ENCODE assay signal across 25 cellular contexts in the genomic region with DNA sequence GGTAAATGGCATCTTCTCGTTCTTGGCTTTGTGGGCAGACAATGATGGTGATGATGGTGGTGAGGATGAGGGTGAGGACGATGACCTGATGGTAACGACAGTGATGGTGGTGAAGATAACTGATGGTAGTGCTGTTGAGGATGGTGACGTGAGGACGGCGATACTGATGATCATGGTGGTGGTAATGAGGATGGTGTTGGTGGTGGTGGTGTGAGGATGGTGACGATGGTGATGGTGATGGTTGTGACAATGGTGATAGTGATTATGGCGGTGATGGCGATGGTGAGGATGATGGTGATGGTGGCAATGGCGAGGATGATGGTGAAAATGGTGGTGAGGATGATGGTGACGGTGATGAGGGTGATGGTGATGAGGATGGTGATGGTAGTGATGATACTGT. TPM values are rescaled to one million over a fixed set of nuclear protein-coding genes. Genes with fewer than 3 reads are reported as not detected.
A peak's percentile ranks its signal among the peaks of the same experiment; 100 is the strongest.
DNase-seq lines count a peak whose midpoint lies in the region; ATAC-seq, FAIRE-seq and TF ChIP-seq lines count a peak whose summit lies in the region.
"Had no signal": no experiment of that assay in that cellular context is flagged by ENCODE, and none has a peak within 500 bp of the region (broad histone marks: within the 10 kb centered on the region; RNA-seq: fewer than 3 reads in every experiment).

No MANE protein-coding gene starts in this region.

- H3K27ac Mint-ChIP-seq in activated CD4-positive, alpha-beta T cell treated with anti-CD3 and anti-CD28 coated beads, Interleukin-2, amount 10 ng/mL, durations not matched to agents 7 days and 5 days, result peak overlapping the region; percentile 1
- peak overlapping the region; percentile 83 for H3K27ac Mint-ChIP-seq in glutamatergic neuron (ENCODE audit: unreplicated experiment)
- peak overlapping the region; percentile 5 for H3K27ac Mint-ChIP-seq in type B pancreatic cell

- POLR2A ChIA-PET in activated CD4-positive, alpha-beta T cell treated with anti-CD3 and anti-CD28 coated beads, Interleukin-2, amount 10 ng/mL, durations not matched to agents 7 days and 5 days (lab: Charles Lee), result no interaction called here
- POLR2A ChIA-PET in K562 (lab: Yijun Ruan, JAX), result interaction anchor here (0.5 kb wide), 1 partner anchor 29 kb away, joined by 4 read pairs; no protein-coding TSS in a partner anchor

- peaks cover 14% of the 10 kb centered on the region for H3K4me1 Mint-ChIP-seq in activated CD4-positive, alpha-beta T cell treated with anti-CD3 and anti-CD28 coated beads, Interleukin-2, amount 10 ng/mL, durations not matched to agents 7 days and 5 days
- H3K4me1 Mint-ChIP-seq in glutamatergic neuron (ENCODE audit: low read depth, unreplicated experiment) (peaks cover 12% of the 10 kb centered on the region), type B pancreatic cell (ENCODE audit: unreplicated experiment) (peaks cover 9% of the 10 kb centered on the region)

- peak; percentile 44 for FAIRE-seq in K562 (lab: Jason Lieb, UNC)
- FAIRE-seq: D721Med had no signal

- H3K27ac ChIP-seq in K562 (ENCODE audit: extremely low read depth, low read depth, low read length), result no peak overlapping the region; the same call in 2 of the 3 replicates
- H3K27ac ChIP-seq: 22Rv1, KMS-11, PC-9, SJSA1 had no signal

- H3K4me1 ChIP-seq in K562 (replicated peaks in 1 of 2; ENCODE audit: control insufficient read depth in 2 of 2, insufficient read depth in 2 of 2, low read length in 2 of 2), result peaks cover 0 to 49% of the 10 kb centered on the region in 2 experiments; a peak in 2 of 5 replicates
- H3K4me1 ChIP-seq: BE2C, SJSA1 had no signal

- no peaks in the 10 kb centered on the region; a peak in 1 of 5 replicates for H3K27me3 ChIP-seq in K562 (ENCODE audit: control insufficient read depth in 2 of 2, insufficient read depth in 2 of 2, low read length in 2 of 2)
- H3K27me3 ChIP-seq: BE2C, SJSA1 had no signal

- H3K9me3 Mint-ChIP-seq in activated CD4-positive, alpha-beta T cell treated with anti-CD3 and anti-CD28 coated beads, Interleukin-2, amount 10 ng/mL, durations not matched to agents 7 days and 5 days, result no peaks in the 10 kb centered on the region
- H3K9me3 Mint-ChIP-seq in glutamatergic neuron (ENCODE audit: unreplicated experiment) (peaks cover 7% of the 10 kb centered on the region), type B pancreatic cell (no peaks in the 10 kb centered on the region)
- H3K9me3 Mint-ChIP-seq: CD4-positive, CD25-positive, alpha-beta regulatory T cell had no signal

- no peaks in the 10 kb centered on the region for H3K79me2 ChIP-seq in K562 (ENCODE audit: control insufficient read depth, insufficient read depth, low read length)

- CTCF ChIA-PET in activated CD4-positive, alpha-beta T cell treated with anti-CD3 and anti-CD28 coated beads, Interleukin-2, amount 10 ng/mL, durations not matched to agents 7 days and 5 days (lab: Charles Lee), result no interaction called here
- CTCF ChIA-PET in K562 (lab: Yijun Ruan, JAX; ENCODE audit: low intra/inter-chr PET ratio), result no interaction called here

- ATAC-seq in K562, result no peak
- ATAC-seq in GM21529 (IDR thresholded peaks at IDR 0.05; ENCODE audit: unreplicated experiment), result no peak

- no peaks in the 10 kb centered on the region for H3K27me3 Mint-ChIP-seq in activated CD4-positive, alpha-beta T cell treated with anti-CD3 and anti-CD28 coated beads, Interleukin-2, amount 10 ng/mL, durations not matched to agents 7 days and 5 days
- peaks cover 5% of the 10 kb centered on the region for H3K27me3 Mint-ChIP-seq in glutamatergic neuron (ENCODE audit: unreplicated experiment)
- H3K27me3 Mint-ChIP-seq in type B pancreatic cell, result peaks cover 9% of the 10 kb centered on the region
- H3K27me3 Mint-ChIP-seq: CD4-positive, CD25-positive, alpha-beta regulatory T cell had no signal

- no peak overlapping the region for H3K4me3 Mint-ChIP-seq in activated CD4-positive, alpha-beta T cell treated with anti-CD3 and anti-CD28 coated beads, Interleukin-2, amount 10 ng/mL, durations not matched to agents 7 days and 5 days
- peak overlapping the region; percentile 39 for H3K4me3 Mint-ChIP-seq in glutamatergic neuron (ENCODE audit: unreplicated experiment)
- H3K4me3 Mint-ChIP-seq in type B pancreatic cell, result no peak overlapping the region
- H3K4me3 Mint-ChIP-seq: CD4-positive, CD25-positive, alpha-beta regulatory T cell had no signal

- H3K9me3 ChIP-seq in K562 (replicated peaks; ENCODE audit: control insufficient read depth, insufficient read depth, low read depth, low read length), result no peaks in the 10 kb centered on the region
- H3K9me3 ChIP-seq: BE2C, SJSA1 had no signal

- TF ChIP-seq CTCF in K562 (IDR thresholded peaks at IDR 0.05 in 2 of 3, conservative IDR thresholded peaks at IDR 0.05 in 1 of 3; ENCODE audit: insufficient read depth in 2 of 3, low read depth in 1 of 3, low read length in 3 of 3), result no peak
- no peak for TF ChIP-seq CTCF in glutamatergic neuron (IDR thresholded peaks at IDR 0.05; ENCODE audit: partially characterized antibody, unreplicated experiment)
- no peak for TF ChIP-seq CTCF in type B pancreatic cell (conservative IDR thresholded peaks at IDR 0.05)
- no peak for TF ChIP-seq CTCF in GM10266 (IDR thresholded peaks at IDR 0.05; ENCODE audit: control insufficient read depth, insufficient read depth, low read depth, missing control alignments)

- no peaks in the 10 kb centered on the region for H3K36me3 ChIP-seq in K562 (ENCODE audit: control insufficient read depth, insufficient read depth, low read length)
- H3K36me3 ChIP-seq: BE2C, SJSA1 had no signal

- no peaks in the 10 kb centered on the region for H3K9me1 ChIP-seq in K562 (ENCODE audit: control insufficient read depth, insufficient read depth, low read length)

- 42% methylated on average over 11 of the region's 11 CpGs for WGBS in K562 (ENCODE audit: insufficient coverage, low coverage, missing lambda C conversion rate)

- H3K9ac ChIP-seq in K562 (ENCODE audit: insufficient read depth in 1 of 2, low read depth in 2 of 2, low read length in 2 of 2), result no peak overlapping the region
- H3K9ac ChIP-seq: KMS-11 had no signal

- in situ Hi-C loops in K562 (cut with MboI), result no loop called here

- H2AFZ ChIP-seq in K562 (ENCODE audit: low read depth, low read length), result no peak overlapping the region
- H2AFZ ChIP-seq: PC-9 had no signal

- no peak for TF ChIP-seq EP300 in K562 (IDR thresholded peaks at IDR 0.05; ENCODE audit: low read length)

- no TSS peak for BruUV-seq in K562 (replicated peaks; lab: Mats Ljungman, UMichigan)

- H4K20me1 ChIP-seq in K562 (replicated peaks; ENCODE audit: control insufficient read depth, insufficient read depth, low read length), result peaks cover 32% of the 10 kb centered on the region

- H3K4me2 ChIP-seq in K562 (ENCODE audit: insufficient read depth, low read length), result no peak overlapping the region
- H3K4me2 ChIP-seq: KMS-11, PC-9 had no signal

- no peak overlapping the region for H3K4me3 ChIP-seq in K562
- H3K4me3 ChIP-seq: PC-9, SJSA1 had no signal

- TF ChIP-seq POLR2A in K562 (conservative IDR thresholded peaks at IDR 0.05), result peak; percentile 58; the same call in 1 of the 2 replicates

- no peak for DNase-seq in activated CD4-positive, alpha-beta T cell treated with anti-CD3 and anti-CD28 coated beads, Interleukin-2, amount 10 ng/mL, durations not matched to agents 7 days and 5 days
- no peak for DNase-seq in activated CD4-positive, alpha-beta T cell treated with anti-CD3 and anti-CD28 coated beads for 48 hours
- DNase-seq in K562 (ENCODE audit: extremely low read depth in 1 of 4, low spot score in 3 of 4) (no peak), glutamatergic neuron (no peak), type B pancreatic cell (ENCODE audit: extremely low spot score, unreplicated experiment) (no peak), CD1c-positive myeloid dendritic cell (ENCODE audit: extremely low spot score) (no peak), GM10266 (ENCODE audit: extremely low spot score) (no peak)
- DNase-seq: BE2C; CD4-positive, CD25-positive, alpha-beta regulatory T cell; DMS53; IMR-90; NCI-H1092; NCI-H1417 treated with DMSO at 0.1 percent for 48 hours; NCI-H1694 treated with DMSO at 0.1 percent for 48 hours; NCI-H2081; NCI-H2227 treated with DMSO at 0.1 percent for 48 hours; NCI-H526 treated with DMSO at 0.1 percent for 48 hours; PC-9; Right ventricle myocardium superior; RPMI8226 had no signal

- no peak for TF ChIP-seq RAD21 in K562 (CRISPR knock-in tag; conservative IDR thresholded peaks at IDR 0.05 in 1 of 2, IDR thresholded peaks at IDR 0.05 in 1 of 2)

- no peaks in the 10 kb centered on the region for H3K36me3 Mint-ChIP-seq in activated CD4-positive, alpha-beta T cell treated with anti-CD3 and anti-CD28 coated beads, Interleukin-2, amount 10 ng/mL, durations not matched to agents 7 days and 5 days (ENCODE audit: low read depth)
- H3K36me3 Mint-ChIP-seq in glutamatergic neuron (ENCODE audit: unreplicated experiment) (peaks cover 6% of the 10 kb centered on the region), type B pancreatic cell (peaks cover 6% of the 10 kb centered on the region)

- intact Hi-C loops in K562 (cut with micrococcal nuclease), result no loop called here

TF ChIP-seq in K562, 482 proteins besides CTCF, POLR2A, EP300 and RAD21 (continues in another document):
- TF ChIP-seq JUN (IDR thresholded peaks at IDR 0.05; ENCODE audit: borderline replicate concordance, low read depth, low read length) (no peak), JUN (CRISPR knock-in tag; IDR thresholded peaks at IDR 0.05; ENCODE audit: borderline replicate concordance) (no peak)

RNA-seq across cellular contexts. Expression of a gene that starts 54.5 kb away (rescaled TPM):
- 10 to 100 TPM; 49.8 to 51.1 TPM for total RNA-seq in activated CD4-positive, alpha-beta T cell treated with anti-CD3 and anti-CD28 coated beads, Interleukin-2, amount 10 ng/mL, durations not matched to agents 7 days and 5 days
- 25.5 and 41.9 TPM in 2 replicates for total RNA-seq in K562 (2011; cell fraction: chromatin; rRNA removed; ENCODE audit: low replicate concordance)
- total RNA-seq in K562 (2011; cell fraction: nucleolus; rRNA removed), result 25.0 and 40.7 TPM in 2 replicates
- 23.3 and 28.3 TPM in 2 replicates for total RNA-seq in K562 (2011; cell fraction: nucleoplasm; rRNA removed)
- 21.7 and 24.6 TPM in 2 replicates for total RNA-seq in K562 (2014; rRNA removed)
- 1.1 and 1.3 TPM in 2 replicates for total RNA-seq in K562 (2014; rRNA removed; fragmentation: Illumina TruSeq; extraction: Trizol)
- total RNA-seq in K562 (2015; rRNA removed; fragmentation: Illumina TruSeq; extraction: Trizol), result 7.3 and 12.9 TPM in 2 replicates
- 112 and 129 TPM in 2 replicates for total RNA-seq in K562 (2021)
- 1.9 and 4.3 TPM in 2 replicates for polyA plus RNA-seq in K562 (2011; rRNA removed)
- 3.7 and 13.3 TPM in 2 replicates for polyA plus RNA-seq in K562 (2011; cell fraction: cytosol; rRNA removed)
- 16.7 and 51.7 TPM in 2 replicates for polyA plus RNA-seq in K562 (2011; cell fraction: nucleus; rRNA removed)
- polyA plus RNA-seq in K562 (2012), result 41.9 and 54.8 TPM in 2 replicates
- polyA plus RNA-seq in K562 (2014; fragmentation: Illumina TruSeq; extraction: Trizol), result 29.3 and 35.8 TPM in 2 replicates
- polyA plus RNA-seq in K562 (2014; fragmentation: Nextera tagmentation; extraction: Ambion mirVana), result under 1 TPM; 0.24 to 0.29 TPM
- 27.4 and 32.3 TPM in 2 replicates for polyA plus RNA-seq in K562 (2014; rRNA removed)
- 0.81 and 1.8 TPM in 2 replicates for polyA minus RNA-seq in K562 (2011; rRNA and poly(A)+ RNA removed)
- polyA minus RNA-seq in K562 (2011; cell fraction: cytosol; rRNA and poly(A)+ RNA removed), result 21.0 and 29.9 TPM in 2 replicates
- polyA minus RNA-seq in K562 (2011; cell fraction: nucleus; rRNA and poly(A)+ RNA removed), result 9.0 and 9.3 TPM in 2 replicates
- total RNA-seq in glutamatergic neuron (ENCODE audit: unreplicated experiment), result 211 TPM
- total RNA-seq in type B pancreatic cell (ENCODE audit: low replicate concordance), result 108 TPM in 2 replicates

Comparison
In these comparisons a context has a peak if more than half of its experiments do, and no peak if none do; other contexts are left out.
1. H3K27ac Mint-ChIP-seq: peak in every context shown above with its lines; median percentile 83 in glutamatergic neuron; 5 in type B pancreatic cell; 1 in activated CD4-positive, alpha-beta T cell treated with anti-CD3 and anti-CD28 coated beads, Interleukin-2, amount 10 ng/mL, durations not matched to agents 7 days and 5 days.